3 cellular contexts compared by ENCODE assay signal in the genomic region with DNA sequence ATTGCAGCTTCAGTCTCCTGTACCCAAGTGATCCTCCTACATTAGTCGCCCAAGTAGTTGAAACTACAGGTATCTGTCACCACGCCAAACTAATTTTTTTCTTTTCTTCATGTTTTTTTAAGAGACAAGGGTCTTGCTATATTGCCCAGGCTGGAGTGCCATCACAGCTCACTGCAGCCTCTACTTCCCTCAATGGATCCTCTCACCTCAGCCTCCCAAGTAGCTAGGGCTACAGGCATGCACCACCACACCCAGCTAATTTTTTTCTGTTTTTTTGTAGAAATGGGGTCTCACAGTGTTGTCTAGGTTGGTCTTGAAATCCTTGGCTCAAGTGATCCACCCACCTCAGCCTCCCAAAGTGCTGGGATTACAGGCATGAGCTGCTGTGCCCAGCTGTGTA.
A peak's percentile ranks its signal among the peaks of the same experiment; 100 is the strongest.
TF ChIP-seq lines count a peak whose summit lies in the region.

No MANE protein-coding gene starts in this region.

TF ChIP-seq in HepG2, 621 proteins besides CTCF, POLR2A, EP300 and RAD21:
- TF ChIP-seq ZFP36L1 (CRISPR knock-in tag; IDR thresholded peaks at IDR 0.05) (no peak), ZNF121 (CRISPR knock-in tag; IDR thresholded peaks at IDR 0.05) (0 out of 2 replicates have a peak, but pooled peaks have one; percentile 8), RBFOX2 (IDR thresholded peaks at IDR 0.05; ENCODE audit: low read depth, low read length) (no peak)
TF ChIP-seq in HepG2: peak in this region for 1.

TF ChIP-seq in HEK293, 187 proteins besides CTCF, POLR2A, EP300 and RAD21:
- TF ChIP-seq ZNF121 (tag by site-specific recombination; IDR thresholded peaks at IDR 0.05) (peak; percentile 84; the same call in 1 of the 2 replicates), ZNF664 (tag by site-specific recombination; IDR thresholded peaks at IDR 0.05) (no peak)

TF ChIP-seq in H1, 55 proteins besides CTCF, POLR2A, EP300 and RAD21:
- TF ChIP-seq SP4 (IDR thresholded peaks at IDR 0.05; ENCODE audit: low read length) (no peak), KDM1A (IDR thresholded peaks at IDR 0.05; ENCODE audit: borderline replicate concordance, low read length) (0 out of 2 replicates have a peak, but pooled peaks have one; percentile 35)
TF ChIP-seq in H1: peak in this region for 1.
